Comparison of ENCODE assay signal across 1 cellular context in genomic region chr5:157088342-157088990, GRCh38.
TF ChIP-seq lines count a peak whose summit lies in the region.

No MANE protein-coding gene starts in this region.

TF ChIP-seq in GM12878, 131 proteins besides CTCF, POLR2A, EP300 and RAD21:
- TF ChIP-seq STAT1 (conservative IDR thresholded peaks at IDR 0.05) (no peak), SRF (IDR thresholded peaks at IDR 0.05; ENCODE audit: low read depth in 2 of 2, low read length in 2 of 2) (no peak), MEF2A (IDR thresholded peaks at IDR 0.05; ENCODE audit: insufficient read depth, low read depth, low read length) (no peak), HCFC1 (IDR thresholded peaks at IDR 0.05; ENCODE audit: low read length) (no peak), ASH2L (IDR thresholded peaks at IDR 0.05; ENCODE audit: borderline replicate concordance, low read depth) (no peak), NR2F1 (conservative IDR thresholded peaks at IDR 0.05) (no peak), RAD51 (IDR thresholded peaks at IDR 0.05) (no peak), NFIC (IDR thresholded peaks at IDR 0.05; ENCODE audit: low read depth, low read length) (no peak), JUNB (IDR thresholded peaks at IDR 0.05) (no peak), YY1 (IDR thresholded peaks at IDR 0.05; ENCODE audit: low read depth, low read length) (no peak)
- TF ChIP-seq, protein P1, sequence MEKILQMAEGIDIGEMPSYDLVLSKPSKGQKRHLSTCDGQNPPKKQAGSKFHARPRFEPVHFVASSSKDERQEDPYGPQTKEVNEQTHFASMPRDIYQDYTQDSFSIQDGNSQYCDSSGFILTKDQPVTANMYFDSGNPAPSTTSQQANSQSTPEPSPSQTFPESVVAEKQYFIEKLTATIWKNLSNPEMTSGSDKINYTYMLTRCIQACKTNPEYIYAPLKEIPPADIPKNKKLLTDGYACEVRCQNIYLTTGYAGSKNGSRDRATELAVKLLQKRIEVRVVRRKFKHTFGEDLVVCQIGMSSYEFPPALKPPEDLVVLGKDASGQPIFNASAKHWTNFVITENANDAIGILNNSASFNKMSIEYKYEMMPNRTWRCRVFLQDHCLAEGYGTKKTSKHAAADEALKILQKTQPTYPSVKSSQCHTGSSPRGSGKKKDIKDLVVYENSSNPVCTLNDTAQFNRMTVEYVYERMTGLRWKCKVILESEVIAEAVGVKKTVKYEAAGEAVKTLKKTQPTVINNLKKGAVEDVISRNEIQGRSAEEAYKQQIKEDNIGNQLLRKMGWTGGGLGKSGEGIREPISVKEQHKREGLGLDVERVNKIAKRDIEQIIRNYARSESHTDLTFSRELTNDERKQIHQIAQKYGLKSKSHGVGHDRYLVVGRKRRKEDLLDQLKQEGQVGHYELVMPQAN (conservative IDR thresholded peaks at IDR 0.05), result no peak
